In genomic region chr1:23779826-23780371, GRCh38 we compare ENCODE assay signal across 1 cellular context.
TF ChIP-seq lines count a peak whose summit lies in the region.

No MANE protein-coding gene starts in this region.

TF ChIP-seq in HEK293, 187 proteins besides CTCF, POLR2A, EP300 and RAD21 (continued from another document and continues in another):
- TF ChIP-seq PATZ1 (tag by site-specific recombination; IDR thresholded peaks at IDR 0.05), result peak; percentile 37
- TF ChIP-seq ZNF362 (tag by site-specific recombination; IDR thresholded peaks at IDR 0.05), result no peak
- TF ChIP-seq TCF7L2 (IDR thresholded peaks at IDR 0.05; ENCODE audit: borderline replicate concordance, low read depth, low read length), result peak; percentile 52; the same call in 1 of the 2 replicates
- peak; percentile 73 for TF ChIP-seq ZNF366 (tag by site-specific recombination; conservative IDR thresholded peaks at IDR 0.05)
- no peak for TF ChIP-seq ZNF114 (tag by site-specific recombination; IDR thresholded peaks at IDR 0.05)
- no peak for TF ChIP-seq ZNF701 (tag by site-specific recombination; IDR thresholded peaks at IDR 0.05)
- no peak for TF ChIP-seq GLI2 (tag by site-specific recombination; IDR thresholded peaks at IDR 0.05; ENCODE audit: borderline replicate concordance, low read depth)
- no peak for TF ChIP-seq ZNF837 (tag by site-specific recombination; IDR thresholded peaks at IDR 0.05)
- TF ChIP-seq ZNF423 (tag by site-specific recombination; IDR thresholded peaks at IDR 0.05), result no peak
- peak; percentile 36; the same call in 1 of the 2 replicates for TF ChIP-seq ZNF394 (tag by site-specific recombination; IDR thresholded peaks at IDR 0.05; ENCODE audit: borderline replicate concordance)
- TF ChIP-seq ZEB2 (tag by site-specific recombination; IDR thresholded peaks at IDR 0.05), result peak; percentile 77
- peak; percentile 21; the same call in 1 of the 2 replicates for TF ChIP-seq ZNF10 (tag by site-specific recombination; IDR thresholded peaks at IDR 0.05)
- TF ChIP-seq ZNF623 (tag by site-specific recombination; IDR thresholded peaks at IDR 0.05), result peak; percentile 9; the same call in 1 of the 2 replicates
- TF ChIP-seq GLI4 (tag by site-specific recombination; IDR thresholded peaks at IDR 0.05), result no peak
- peak; percentile 32; the same call in 1 of the 2 replicates for TF ChIP-seq GLIS1 (tag by site-specific recombination; IDR thresholded peaks at IDR 0.05)
- peak; percentile 61; the same call in 1 of the 2 replicates for TF ChIP-seq PRDM6 (tag by site-specific recombination; IDR thresholded peaks at IDR 0.05)
- TF ChIP-seq PRDM4 (tag by site-specific recombination; IDR thresholded peaks at IDR 0.05), result no peak
- peak; percentile 85 for TF ChIP-seq ZNF629 (tag by site-specific recombination; IDR thresholded peaks at IDR 0.05)
- peak; percentile 49; the same call in 1 of the 2 replicates for TF ChIP-seq ZXDB (tag by site-specific recombination; IDR thresholded peaks at IDR 0.05)
- peak; percentile 54 for TF ChIP-seq ZNF24 (tag by site-specific recombination; IDR thresholded peaks at IDR 0.05)
- TF ChIP-seq ZNF311 (tag by site-specific recombination; IDR thresholded peaks at IDR 0.05; ENCODE audit: borderline replicate concordance), result no peak
- TF ChIP-seq SCRT1 (tag by site-specific recombination; IDR thresholded peaks at IDR 0.05; ENCODE audit: borderline replicate concordance), result peak; percentile 74; the same call in 1 of the 2 replicates
- TF ChIP-seq GFI1B (tag by site-specific recombination; IDR thresholded peaks at IDR 0.05), result no peak
- TF ChIP-seq KLF10 (tag by site-specific recombination; IDR thresholded peaks at IDR 0.05), result peak; percentile 79
- TF ChIP-seq ZBTB8A (tag by site-specific recombination; IDR thresholded peaks at IDR 0.05), result 0 out of 2 replicates have a peak, but pooled peaks have one; percentile 23
- TF ChIP-seq ZNF596 (tag by site-specific recombination; IDR thresholded peaks at IDR 0.05), result no peak
- no peak for TF ChIP-seq ZBTB11 (tag by site-specific recombination; conservative IDR thresholded peaks at IDR 0.05; ENCODE audit: low read depth)
- no peak for TF ChIP-seq ZNF274 (IDR thresholded peaks at IDR 0.05; ENCODE audit: low read length)
- no peak for TF ChIP-seq ZNF274 (tag by site-specific recombination; IDR thresholded peaks at IDR 0.05; ENCODE audit: borderline replicate concordance)
- peak; percentile 32 for TF ChIP-seq ZNF664 (tag by site-specific recombination; IDR thresholded peaks at IDR 0.05)
- 0 out of 2 replicates have a peak, but pooled peaks have one; percentile 47 for TF ChIP-seq KLF8 (tag by site-specific recombination; IDR thresholded peaks at IDR 0.05)
- TF ChIP-seq ZNF449 (tag by site-specific recombination; IDR thresholded peaks at IDR 0.05), result peak; percentile 28; the same call in 1 of the 2 replicates
- peak; percentile 20; the same call in 1 of the 2 replicates for TF ChIP-seq ZNF639 (tag by site-specific recombination; IDR thresholded peaks at IDR 0.05)
- TF ChIP-seq ZNF785 (tag by site-specific recombination; IDR thresholded peaks at IDR 0.05), result no peak
- no peak for TF ChIP-seq KLF7 (tag by site-specific recombination; IDR thresholded peaks at IDR 0.05; ENCODE audit: borderline replicate concordance)
- peak; percentile 62 for TF ChIP-seq WT1 (tag by site-specific recombination; IDR thresholded peaks at IDR 0.05)
- TF ChIP-seq SP7 (tag by site-specific recombination; IDR thresholded peaks at IDR 0.05), result peak; percentile 95
- no peak for TF ChIP-seq OVOL3 (tag by site-specific recombination; IDR thresholded peaks at IDR 0.05)
- TF ChIP-seq ZNF558 (tag by site-specific recombination; IDR thresholded peaks at IDR 0.05), result peak; percentile 53; the same call in 1 of the 2 replicates
- 0 out of 2 replicates have a peak, but pooled peaks have one; percentile 15 for TF ChIP-seq ZFP69B (tag by site-specific recombination; IDR thresholded peaks at IDR 0.05)
- no peak for TF ChIP-seq MZF1 (tag by site-specific recombination; IDR thresholded peaks at IDR 0.05; ENCODE audit: borderline replicate concordance)
- 0 out of 2 replicates have a peak, but pooled peaks have one; percentile 10 for TF ChIP-seq SP2 (tag by site-specific recombination; IDR thresholded peaks at IDR 0.05)
- no peak for TF ChIP-seq ZBTB48 (tag by site-specific recombination; IDR thresholded peaks at IDR 0.05)
- no peak for TF ChIP-seq ZNF211 (tag by site-specific recombination; IDR thresholded peaks at IDR 0.05; ENCODE audit: low read depth)
- peak; percentile 23; the same call in 1 of the 2 replicates for TF ChIP-seq PRDM10 (tag by site-specific recombination; IDR thresholded peaks at IDR 0.05)
- TF ChIP-seq ZNF391 (tag by site-specific recombination; IDR thresholded peaks at IDR 0.05; ENCODE audit: borderline replicate concordance, low read depth), result no peak
